33 cellular contexts compared by ENCODE assay signal in the genomic region with DNA sequence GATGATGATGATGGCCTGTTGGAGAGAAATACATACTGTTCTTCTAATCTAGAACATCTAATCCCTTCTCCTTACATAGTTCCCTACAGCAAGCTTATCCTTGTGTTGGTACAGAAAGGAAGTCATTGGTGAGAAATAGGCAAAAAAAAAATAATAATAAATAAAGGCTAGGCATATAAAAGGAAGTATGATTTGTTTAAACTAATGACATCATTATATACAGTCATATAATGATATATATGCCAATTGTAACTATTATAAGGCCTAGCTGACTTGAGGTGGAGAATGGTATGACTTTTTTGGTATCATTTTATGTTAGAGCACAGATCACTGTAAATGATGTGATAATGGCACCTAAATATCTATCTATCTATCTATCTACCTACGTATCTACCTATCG.
"Had no signal": no experiment of that assay in that cellular context is flagged by ENCODE, and none has a peak within 500 bp of the region (broad histone marks: within the 10 kb centered on the region; RNA-seq: fewer than 3 reads in every experiment).

No MANE protein-coding gene starts in this region.

- H3K4me1 Mint-ChIP-seq: activated naive CD8-positive, alpha-beta T cell treated with anti-CD3 and anti-CD28 coated beads, Interleukin-2, amount 50 U/mL, for 24 hours; central memory CD8-positive, alpha-beta T cell had no signal

- H3K4me3 ChIP-seq: cardiac muscle cell, MG63, SJSA1 had no signal

- H3K4me3 Mint-ChIP-seq: activated CD4-positive, alpha-beta memory T cell treated with anti-CD3 and anti-CD28 coated beads for 36 hours; activated naive CD4-positive, alpha-beta T cell treated with anti-CD3 and anti-CD28 coated beads for 36 hours; activated naive CD8-positive, alpha-beta T cell treated with anti-CD3 and anti-CD28 coated beads, Interleukin-2, amount 50 U/mL, for 24 hours; activated T-cell treated with anti-CD3 and anti-CD28 coated beads, Interleukin-2, amount 50 U/mL, for 4 hours; activated T-helper 1 cell treated with anti-CD3 and anti-CD28 coated beads, Interleukin-12 subunit alpha, Interleukin-12 subunit beta, Interleukin-2, Interleukin-4 antibody, amounts not matched to agents 30 ng/mL and 10 ng/mL and 1 ng/mL, durations not matched to agents 14 hours and 24 hours and 36 hours; central memory CD8-positive, alpha-beta T cell; T-helper 1 cell treated with Interleukin-12 subunit alpha and Interleukin-12 subunit beta and Interleukin-4 antibody, amounts not matched to agents 30 μg/mL and 1 μg/mL, for 36 hours; T-helper 2 cell treated with Interferon-gamma antibody and Interleukin-4, amounts not matched to agents 5 μg/mL and 100 μg/mL, for 36 hours; WTC11 had no signal

- H3K9me3 ChIP-seq: MG63, SJSA1, SK-N-SH had no signal

- H3K4me2 ChIP-seq: SK-N-SH had no signal

- H3K36me3 Mint-ChIP-seq: activated CD4-positive, alpha-beta memory T cell treated with anti-CD3 and anti-CD28 coated beads for 36 hours; activated naive CD4-positive, alpha-beta T cell treated with anti-CD3 and anti-CD28 coated beads, Interleukin-2, amount 50 U/mL, for 72 hours; WTC11 had no signal

- H3K27ac ChIP-seq: cardiac muscle cell had no signal

- H3K9ac ChIP-seq: SK-N-SH had no signal

- ATAC-seq: activated CD4-positive, CD25-positive, alpha-beta regulatory T cell treated with anti-CD3 and anti-CD28 coated beads, Interleukin-2, amount 50 U/mL, for 24 hours; activated naive CD4-positive, alpha-beta T cell treated with anti-CD3 and anti-CD28 coated beads, Interleukin-2, amount 50 U/mL, for 72 hours; activated naive CD8-positive, alpha-beta T cell treated with anti-CD3 and anti-CD28 coated beads, Interleukin-2, amount 50 U/mL, for 24 hours; activated T-cell treated with anti-CD3 and anti-CD28 coated beads, Interleukin-2, amount 50 U/mL, for 4 hours; Panc1; WTC11 had no signal

- H3K27ac Mint-ChIP-seq: activated CD4-positive, alpha-beta memory T cell treated with anti-CD3 and anti-CD28 coated beads for 36 hours; activated naive CD4-positive, alpha-beta T cell treated with anti-CD3 and anti-CD28 coated beads for 36 hours; activated naive CD4-positive, alpha-beta T cell treated with anti-CD3 and anti-CD28 coated beads, Interleukin-2, amount 50 U/mL, for 72 hours; activated naive CD8-positive, alpha-beta T cell treated with anti-CD3 and anti-CD28 coated beads, Interleukin-2, amount 50 U/mL, for 24 hours; activated T-helper 1 cell treated with anti-CD3 and anti-CD28 coated beads, Interleukin-12 subunit alpha, Interleukin-12 subunit beta, Interleukin-2, Interleukin-4 antibody, amounts not matched to agents 30 ng/mL and 10 ng/mL and 1 ng/mL, durations not matched to agents 14 hours and 24 hours and 36 hours; T-helper 1 cell treated with Interleukin-12 subunit alpha and Interleukin-12 subunit beta and Interleukin-4 antibody, amounts not matched to agents 30 μg/mL and 1 μg/mL, for 36 hours; T-helper 2 cell treated with Interferon-gamma antibody and Interleukin-4, amounts not matched to agents 5 μg/mL and 100 μg/mL, for 36 hours; WTC11 had no signal

- FAIRE-seq: TTC549 had no signal

- H3K27me3 Mint-ChIP-seq: activated CD4-positive, alpha-beta memory T cell treated with anti-CD3 and anti-CD28 coated beads for 36 hours; activated naive CD8-positive, alpha-beta T cell treated with anti-CD3 and anti-CD28 coated beads, Interleukin-2, amount 50 U/mL, for 24 hours had no signal

- H3K36me3 ChIP-seq: cardiac muscle cell had no signal

- DNase-seq: activated CD4-positive, alpha-beta memory T cell treated with anti-CD3 and anti-CD28 coated beads for 36 hours; activated CD4-positive, alpha-beta T cell treated with anti-CD3 and anti-CD28 coated beads for 4 hours; activated CD4-positive, alpha-beta T cell treated with anti-CD3 and anti-CD28 coated beads, Interleukin-2, amount 50 U/mL, for 1 hour; activated CD8-positive, alpha-beta memory T cell treated with anti-CD3 and anti-CD28 coated beads, Interleukin-2, amount 50 U/mL, for 4 hours; activated gamma-delta T cell treated with Interleukin-2 at 50 U/mL for 16 hours; activated naive CD4-positive, alpha-beta T cell treated with anti-CD3 and anti-CD28 coated beads for 36 hours; activated naive CD8-positive, alpha-beta T cell treated with anti-CD3 and anti-CD28 coated beads, Interleukin-2, amount 50 U/mL, for 24 hours; activated T-cell treated with anti-CD3 and anti-CD28 coated beads for 4 hours; activated T-cell treated with anti-CD3 and anti-CD28 coated beads, Interleukin-2, amount 50 U/mL, for 4 hours; amniotic stem cell; aorta; Kasumi-1; MG63; NCI-H1048; NCI-H1105 treated with DMSO at 0.1 percent for 48 hours; NCI-H1436; NCI-H1694; NCI-H2029; NCI-H345; NCI-H524 treated with DMSO at 0.1 percent for 48 hours; SHP77 treated with DMSO at 0.1 percent for 48 hours; SK-N-SH had no signal

- H3K27me3 ChIP-seq: cardiac muscle cell, MG63, SJSA1 had no signal

- H3K9me3 Mint-ChIP-seq: activated CD4-positive, alpha-beta memory T cell treated with anti-CD3 and anti-CD28 coated beads for 36 hours; activated naive CD4-positive, alpha-beta T cell treated with anti-CD3 and anti-CD28 coated beads for 36 hours; activated naive CD4-positive, alpha-beta T cell treated with anti-CD3 and anti-CD28 coated beads, Interleukin-2, amount 50 U/mL, for 72 hours; activated naive CD8-positive, alpha-beta T cell treated with anti-CD3 and anti-CD28 coated beads, Interleukin-2, amount 50 U/mL, for 24 hours; activated T-cell treated with anti-CD3 and anti-CD28 coated beads, Interleukin-2, amount 50 U/mL, for 4 hours; activated T-helper 1 cell treated with anti-CD3 and anti-CD28 coated beads, Interleukin-12 subunit alpha, Interleukin-12 subunit beta, Interleukin-2, Interleukin-4 antibody, amounts not matched to agents 30 ng/mL and 10 ng/mL and 1 ng/mL, durations not matched to agents 14 hours and 24 hours and 36 hours; central memory CD8-positive, alpha-beta T cell; T-helper 1 cell treated with Interleukin-12 subunit alpha and Interleukin-12 subunit beta and Interleukin-4 antibody, amounts not matched to agents 30 μg/mL and 1 μg/mL, for 36 hours; T-helper 2 cell treated with Interferon-gamma antibody and Interleukin-4, amounts not matched to agents 5 μg/mL and 100 μg/mL, for 36 hours; WTC11 had no signal
